ENCODE assay signal across 21 cellular contexts in genomic region chr11:74412733-74413359, GRCh38. TPM values are rescaled to one million over a fixed set of nuclear protein-coding genes. Genes with fewer than 3 reads are reported as not detected.
A peak's percentile ranks its signal among the peaks of the same experiment; 100 is the strongest.
DNase-seq lines count a peak whose midpoint lies in the region; ATAC-seq, FAIRE-seq and TF ChIP-seq lines count a peak whose summit lies in the region.
"Had no signal": no experiment of that assay in that cellular context is flagged by ENCODE, and none has a peak within 500 bp of the region (broad histone marks: within the 10 kb centered on the region; RNA-seq: fewer than 3 reads in every experiment).

No MANE protein-coding gene starts in this region.

- FAIRE-seq in K562 (lab: Jason Lieb, UNC) (no peak), pancreas (lab: Jason Lieb, UNC) (no peak)

- H3K27me3 ChIP-seq in K562 (ENCODE audit: control insufficient read depth in 2 of 2, insufficient read depth in 2 of 2, low read length in 2 of 2) = peaks cover 10% of the 10 kb centered on the region in 2 experiments
- H3K27me3 ChIP-seq in pancreas = no peaks in the 10 kb centered on the region

- POLR2A ChIA-PET in K562 (lab: Yijun Ruan, JAX) = interaction anchor here (1.3 kb wide), 1 partner anchor 14 kb away, joined by 4 read pairs; the partner anchor contains the start of gene PGM2L1
- POLR2A ChIA-PET in T-cell (lab: Charles Lee) = no interaction called here

- H3K27ac ChIP-seq in K562 (ENCODE audit: extremely low read depth, low read depth, low read length) = no peak overlapping the region
- peak overlapping the region in 2 of 4 donors; percentile 33 to 54 for H3K27ac ChIP-seq in pancreas
- H3K27ac ChIP-seq: SJCRH30 had no signal

- no peak for TF ChIP-seq EP300 in K562 (IDR thresholded peaks at IDR 0.05; ENCODE audit: low read length)

- 0 out of 2 replicates have a peak overlapping the region, but pooled peaks have one; percentile 27 for H2AFZ ChIP-seq in K562 (ENCODE audit: low read depth, low read length)

- intact Hi-C loops in K562 (cut with micrococcal nuclease) (no loop called here), pancreas (cut with DNase I) (no loop called here)

- CTCF ChIA-PET in K562 (lab: Yijun Ruan, JAX; ENCODE audit: low intra/inter-chr PET ratio) = no interaction called here
- CTCF ChIA-PET in T-cell (lab: Charles Lee) = no interaction called here

- ATAC-seq in K562 (no peak), pancreas (peak; percentile 66 to 84 (median 79)), HG03520 (IDR thresholded peaks at IDR 0.05; ENCODE audit: unreplicated experiment) (no peak), T-cell (replicated peaks in 1 of 4) (no peak)
- ATAC-seq: Panc1 had no signal

- no peaks in the 10 kb centered on the region for H3K9me3 Mint-ChIP-seq in T-cell
- H3K9me3 Mint-ChIP-seq: CD4-positive, CD25-positive, alpha-beta regulatory T cell; H9 had no signal

- no peak overlapping the region for H3K4me2 ChIP-seq in K562 (ENCODE audit: insufficient read depth, low read length)

- H4K20me1 ChIP-seq in K562 (replicated peaks; ENCODE audit: control insufficient read depth, insufficient read depth, low read length) = no peaks in the 10 kb centered on the region

- no TSS peak for BruUV-seq in K562 (replicated peaks; lab: Mats Ljungman, UMichigan)

- H3K27ac Mint-ChIP-seq in T-cell = no peak overlapping the region
- H3K27ac Mint-ChIP-seq: CD4-positive, CD25-positive, alpha-beta regulatory T cell; H9 had no signal

- H3K4me3 ChIP-seq in K562 (no peak overlapping the region), pancreas (no peak overlapping the region)
- H3K4me3 ChIP-seq: SJCRH30 had no signal

- WGBS in K562 (ENCODE audit: insufficient coverage, low coverage, missing lambda C conversion rate) = 33% methylated on average over 11 of the region's 11 CpGs
- 29 to 31% methylated on average over 11 of the region's 11 CpGs for WGBS in pancreas, 2 donors

- TF ChIP-seq CTCF in K562 (IDR thresholded peaks at IDR 0.05 in 2 of 3, conservative IDR thresholded peaks at IDR 0.05 in 1 of 3; ENCODE audit: insufficient read depth in 2 of 3, low read depth in 1 of 3, low read length in 3 of 3) (no peak), pancreas (IDR thresholded peaks at IDR 0.05) (no peak)

- no peak for TF ChIP-seq POLR2A in K562 (conservative IDR thresholded peaks at IDR 0.05)

- H3K9me3 ChIP-seq in K562 (replicated peaks; ENCODE audit: control insufficient read depth, insufficient read depth, low read depth, low read length) (no peaks in the 10 kb centered on the region), pancreas (no peaks in the 10 kb centered on the region)
- H3K9me3 ChIP-seq: SJCRH30 had no signal

- H3K9me1 ChIP-seq in K562 (ENCODE audit: control insufficient read depth, insufficient read depth, low read length) = no peaks in the 10 kb centered on the region

- no peak overlapping the region for H3K9ac ChIP-seq in K562 (ENCODE audit: insufficient read depth in 1 of 2, low read depth in 2 of 2, low read length in 2 of 2)

- TF ChIP-seq RAD21 in K562 (CRISPR knock-in tag; conservative IDR thresholded peaks at IDR 0.05 in 1 of 2, IDR thresholded peaks at IDR 0.05 in 1 of 2) = no peak

- peaks cover 6 to 8% of the 10 kb centered on the region in 2 donors for H3K27me3 Mint-ChIP-seq in T-cell

- H3K36me3 ChIP-seq in K562 (ENCODE audit: control insufficient read depth, insufficient read depth, low read length) (no peaks in the 10 kb centered on the region), pancreas (no peaks in the 10 kb centered on the region)
- H3K36me3 ChIP-seq: SJCRH30 had no signal

- peaks cover 16 to 17% (median 17%) of the 10 kb centered on the region in 3 donors for H3K4me1 Mint-ChIP-seq in T-cell

- H3K4me1 ChIP-seq in K562 (replicated peaks in 1 of 2; ENCODE audit: control insufficient read depth in 2 of 2, insufficient read depth in 2 of 2, low read length in 2 of 2) (no peaks in the 10 kb centered on the region), pancreas (peaks cover 9 to 14% (median 12%) of the 10 kb centered on the region in 3 donors)
- H3K4me1 ChIP-seq: SJCRH30 had no signal

- in situ Hi-C loops in K562 (cut with MboI) = no loop called here

- no peaks in the 10 kb centered on the region for H3K79me2 ChIP-seq in K562 (ENCODE audit: control insufficient read depth, insufficient read depth, low read length)

- H3K36me3 Mint-ChIP-seq in T-cell = no peaks in the 10 kb centered on the region
- H3K36me3 Mint-ChIP-seq: CD4-positive, CD25-positive, alpha-beta regulatory T cell had no signal

- H3K4me3 Mint-ChIP-seq in T-cell = no peak overlapping the region
- H3K4me3 Mint-ChIP-seq: CD4-positive, CD25-positive, alpha-beta regulatory T cell; H9 had no signal

- peak; percentile 16 for DNase-seq in stimulated activated CD4-positive, alpha-beta T cell treated with anti-CD3 and anti-CD28 coated beads, Interleukin-15, amount 100 ng/mL, for 24 hours
- no peak for DNase-seq in stimulated activated CD4-positive, alpha-beta T cell treated with anti-CD3 and anti-CD28 coated beads, Interleukin-4, amount 100 ng/mL, for 24 hours
- DNase-seq in K562 (ENCODE audit: extremely low read depth in 1 of 4, low spot score in 3 of 4) (no peak), pancreas (peak in 5 of 6 donors; percentile 45 to 62 (median 54)), T-cell (no peak), NAMALWA (ENCODE audit: low spot score) (no peak)
- DNase-seq: CD4-positive, CD25-positive, alpha-beta regulatory T cell; DMS79; H9; KG1; MV-4-11; NCI-H1694; NCI-H2081; NCI-H2171; NCI-H345; NCI-H524; NCI-H82; SJCRH30 had no signal

TF ChIP-seq in K562, 482 proteins besides CTCF, POLR2A, EP300 and RAD21 (continues in another document):
- TF ChIP-seq HDAC6 (IDR thresholded peaks at IDR 0.05; ENCODE audit: low read depth, low read length) (no peak), MEF2D (tag; conservative IDR thresholded peaks at IDR 0.05; ENCODE audit: low read depth) (no peak), ELF2 (CRISPR knock-in tag; IDR thresholded peaks at IDR 0.05) (no peak), ZKSCAN1 (IDR thresholded peaks at IDR 0.05; ENCODE audit: low read depth, low read length) (no peak), MECOM (CRISPR knock-in tag; IDR thresholded peaks at IDR 0.05) (no peak), KAT7 (CRISPR knock-in tag; IDR thresholded peaks at IDR 0.05; ENCODE audit: borderline replicate concordance) (no peak)
- TF ChIP-seq, protein P1, sequence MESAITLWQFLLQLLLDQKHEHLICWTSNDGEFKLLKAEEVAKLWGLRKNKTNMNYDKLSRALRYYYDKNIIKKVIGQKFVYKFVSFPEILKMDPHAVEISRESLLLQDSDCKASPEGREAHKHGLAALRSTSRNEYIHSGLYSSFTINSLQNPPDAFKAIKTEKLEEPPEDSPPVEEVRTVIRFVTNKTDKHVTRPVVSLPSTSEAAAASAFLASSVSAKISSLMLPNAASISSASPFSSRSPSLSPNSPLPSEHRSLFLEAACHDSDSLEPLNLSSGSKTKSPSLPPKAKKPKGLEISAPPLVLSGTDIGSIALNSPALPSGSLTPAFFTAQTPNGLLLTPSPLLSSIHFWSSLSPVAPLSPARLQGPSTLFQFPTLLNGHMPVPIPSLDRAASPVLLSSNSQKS (CRISPR knock-in tag; IDR thresholded peaks at IDR 0.05) = no peak

RNA-seq across cellular contexts. Expression of gene PGM2L1, which starts 14.6 kb away (rescaled TPM):
- 0.62 and 0.72 TPM in 2 replicates for total RNA-seq in K562 (2011; cell fraction: chromatin; rRNA removed; ENCODE audit: low replicate concordance)
- 1.0 and 2.4 TPM in 2 replicates for total RNA-seq in K562 (2011; cell fraction: nucleolus; rRNA removed)
- 1.3 and 1.4 TPM in 2 replicates for total RNA-seq in K562 (2011; cell fraction: nucleoplasm; rRNA removed)
- total RNA-seq in K562 (2014; rRNA removed) = 0.36 and 0.57 TPM in 2 replicates
- total RNA-seq in K562 (2014; rRNA removed; fragmentation: Illumina TruSeq; extraction: Trizol) = 0.95 and 1.4 TPM in 2 replicates
- 0.53 and 0.76 TPM in 2 replicates for total RNA-seq in K562 (2015; rRNA removed; fragmentation: Illumina TruSeq; extraction: Trizol)
- total RNA-seq in K562 (2021) = 0.75 and 0.78 TPM in 2 replicates
- polyA plus RNA-seq in K562 (2011; rRNA removed) = 0.35 and 0.63 TPM in 2 replicates
- 0.15 and 0.88 TPM in 2 replicates for polyA plus RNA-seq in K562 (2011; cell fraction: cytosol; rRNA removed)
- polyA plus RNA-seq in K562 (2011; cell fraction: nucleus; rRNA removed) = 0.17 and 0.31 TPM in 2 replicates
- polyA plus RNA-seq in K562 (2012) = 0.53 and 0.62 TPM in 2 replicates
- polyA plus RNA-seq in K562 (2014; fragmentation: Illumina TruSeq; extraction: Trizol) = 0.80 and 0.87 TPM in 2 replicates
- under 1 TPM; 0.32 to 0.46 TPM for polyA plus RNA-seq in K562 (2014; fragmentation: Nextera tagmentation; extraction: Ambion mirVana)
- 0.22 and 0.49 TPM in 2 replicates for polyA plus RNA-seq in K562 (2014; rRNA removed)
- 0.60 and 0.74 TPM in 2 replicates for polyA minus RNA-seq in K562 (2011; rRNA and poly(A)+ RNA removed)
- polyA minus RNA-seq in K562 (2011; cell fraction: cytosol; rRNA and poly(A)+ RNA removed) = 0.36 and 0.48 TPM in 2 replicates
- 0.67 TPM in 2 replicates for polyA minus RNA-seq in K562 (2011; cell fraction: nucleus; rRNA and poly(A)+ RNA removed)
- total RNA-seq in pancreas = 1 to 10 TPM; 2.2 to 9.5 (median 4.2) TPM
- polyA plus RNA-seq in pancreas = 1 to 10 TPM in 1 of 2 donors, under 1 TPM in 1; 0.96 to 1.9 TPM
- 10 to 100 TPM in 4 of 5 donors, 1 to 10 TPM in 1; 8.6 to 17.0 (median 15.0) TPM for total RNA-seq in T-cell

RNA-seq across cellular contexts. Expression of gene KCNE3, which starts 54.5 kb away (rescaled TPM):
- 2.7 and 3.5 TPM in 2 replicates for total RNA-seq in K562 (2011; cell fraction: chromatin; rRNA removed; ENCODE audit: low replicate concordance)
- 1.7 and 3.3 TPM in 2 replicates for total RNA-seq in K562 (2011; cell fraction: nucleolus; rRNA removed)
- total RNA-seq in K562 (2011; cell fraction: nucleoplasm; rRNA removed) = 3.2 and 3.9 TPM in 2 replicates
- total RNA-seq in K562 (2014; rRNA removed) (6.8 and 7.2 TPM in 2 replicates), K562 (2014; rRNA removed; fragmentation: Illumina TruSeq; extraction: Trizol) (7.0 and 8.0 TPM in 2 replicates), K562 (2015; rRNA removed; fragmentation: Illumina TruSeq; extraction: Trizol) (5.2 and 5.7 TPM in 2 replicates), K562 (2021) (5.9 and 6.2 TPM in 2 replicates), pancreas (10 to 100 TPM in 1 of 6 donors, 1 to 10 TPM in 5; 4.2 to 10.9 (median 6.1) TPM), T-cell (under 1 TPM in 2 of 5 donors, not detected in 3; 0.16 to 0.73 TPM)
- polyA plus RNA-seq in K562 (2011; rRNA removed) (2.0 and 2.4 TPM in 2 replicates), K562 (2014; fragmentation: Illumina TruSeq; extraction: Trizol) (7.9 and 8.4 TPM in 2 replicates), K562 (2014; fragmentation: Nextera tagmentation; extraction: Ambion mirVana) (1 to 10 TPM; 1.6 to 2.3 TPM), K562 (2014; rRNA removed) (8.7 and 9.9 TPM in 2 replicates), pancreas (1 to 10 TPM; 4.1 to 4.4 TPM)
- polyA plus RNA-seq in K562 (2011; cell fraction: cytosol; rRNA removed) = 1.8 and 3.4 TPM in 2 replicates
- 2.1 and 2.6 TPM in 2 replicates for polyA plus RNA-seq in K562 (2011; cell fraction: nucleus; rRNA removed)
- polyA plus RNA-seq in K562 (2012) = 6.7 and 11.4 TPM in 2 replicates
- 1.0 and 2.6 TPM in 2 replicates for polyA minus RNA-seq in K562 (2011; rRNA and poly(A)+ RNA removed)
- polyA minus RNA-seq in K562 (2011; cell fraction: cytosol; rRNA and poly(A)+ RNA removed) = 1.4 and 1.6 TPM in 2 replicates
- polyA minus RNA-seq in K562 (2011; cell fraction: nucleus; rRNA and poly(A)+ RNA removed) = 0.67 TPM in 2 replicates
- total RNA-seq: CD4-positive, CD25-positive, alpha-beta regulatory T cell; HT1080; SJCRH30 had no signal

Comparison
In these comparisons a context has a peak if more than half of its experiments do, and no peak if none do; other contexts are left out.
1. DNase-seq: peak in stimulated activated CD4-positive, alpha-beta T cell treated with anti-CD3 and anti-CD28 coated beads, Interleukin-15, amount 100 ng/mL, for 24 hours (single experiment) and pancreas (5 of 6); none in stimulated activated CD4-positive, alpha-beta T cell treated with anti-CD3 and anti-CD28 coated beads, Interleukin-4, amount 100 ng/mL, for 24 hours (single experiment), K562 (0 of 4), T-cell (0 of 34) and NAMALWA (single experiment).
2. ATAC-seq: peak in pancreas (4 of 4); none in K562 (single experiment), HG03520 (single experiment) and T-cell (0 of 4).